Comparison of ENCODE assay signal across 16 cellular contexts in the genomic region with DNA sequence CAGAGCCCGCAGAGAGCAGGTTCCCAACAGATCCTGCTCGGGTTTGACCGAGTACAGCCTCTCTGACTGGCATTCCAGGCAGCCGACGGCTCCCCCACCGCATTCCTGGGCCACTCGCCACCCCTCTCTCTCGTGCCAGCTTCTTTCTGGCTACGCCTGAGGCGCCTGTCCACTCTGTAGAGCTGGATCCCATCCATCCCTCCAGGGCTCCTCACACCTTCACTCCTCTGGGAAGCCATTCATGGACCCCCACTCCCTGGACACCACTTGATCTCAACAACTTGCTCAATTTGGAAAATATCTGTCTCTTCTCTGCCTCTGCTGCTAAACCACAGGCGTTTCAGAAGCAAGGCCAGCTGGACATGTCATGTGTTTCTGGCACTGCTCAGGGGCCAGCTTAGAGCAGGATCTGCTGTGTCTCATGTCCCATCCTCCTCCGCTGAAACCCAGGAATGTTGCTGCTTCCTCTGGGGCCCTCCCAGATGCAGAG. TPM values are rescaled to one million over a fixed set of nuclear protein-coding genes. Genes with fewer than 3 reads are reported as not detected.
A peak's percentile ranks its signal among the peaks of the same experiment; 100 is the strongest.
DNase-seq lines count a peak whose midpoint lies in the region; TF ChIP-seq lines count a peak whose summit lies in the region.
"Had no signal": no experiment of that assay in that cellular context is flagged by ENCODE, and none has a peak within 500 bp of the region (broad histone marks: within the 10 kb centered on the region; RNA-seq: fewer than 3 reads in every experiment).

No MANE protein-coding gene starts in this region.

- H3K9ac ChIP-seq in GM23248: 0 out of 2 replicates have a peak overlapping the region, but pooled peaks have one; percentile 8
- H3K9ac ChIP-seq in smooth muscle cell (ENCODE audit: low read depth): no peak overlapping the region

- H4K20me1 ChIP-seq in GM23248 (ENCODE audit: insufficient read depth) (no peaks in the 10 kb centered on the region), smooth muscle cell (ENCODE audit: low read depth) (no peaks in the 10 kb centered on the region)

- no peaks in the 10 kb centered on the region for H3K9me2 ChIP-seq in GM23248 (ENCODE audit: insufficient read depth)

- WGBS in GM23248 (ENCODE audit: low coverage in 1 of 2, low lambda C conversion rate in 2 of 2, missing lambda C conversion rate in 2 of 2), 2 experiments: 3 to 6% methylated on average over 12 of the region's 12 CpGs
- WGBS in smooth muscle cell (ENCODE audit: low lambda C conversion rate): 45% methylated on average over 12 of the region's 12 CpGs

- H3K79me2 ChIP-seq in GM23248 (ENCODE audit: insufficient read depth) (no peaks in the 10 kb centered on the region), smooth muscle cell (ENCODE audit: low read depth) (no peaks in the 10 kb centered on the region)

- H3F3A ChIP-seq in GM23248 (ENCODE audit: insufficient read depth) (peaks cover 7% of the 10 kb centered on the region; the same call in 1 of the 2 replicates), smooth muscle cell (ENCODE audit: low read depth) (no peaks in the 10 kb centered on the region)

- no peak for TF ChIP-seq CTCF in smooth muscle cell (IDR thresholded peaks at IDR 0.05; ENCODE audit: borderline replicate concordance, insufficient read depth, poor library complexity, severe bottlenecking)
- TF ChIP-seq CTCF in GM20000 (IDR thresholded peaks at IDR 0.05; ENCODE audit: extremely low read depth, missing control alignments): no peak

- H3K4me2 ChIP-seq in GM23248 (ENCODE audit: unreplicated experiment) (peak overlapping the region; percentile 59), smooth muscle cell (peak overlapping the region; percentile 64)
- H3K4me2 ChIP-seq: GM23338 had no signal

- DNase-seq in GM23248 (peak; percentile 89), cerebellum (ENCODE audit: low spot score) (peak; percentile 90), hepatic stellate cell (ENCODE audit: low spot score) (peak; percentile 71), smooth muscle cell (lab: John Stamatoyannopoulos, UW; ENCODE audit: unreplicated experiment) (peak; percentile 18), SK-N-DZ (ENCODE audit: low spot score) (no peak), DMS153 (lab: John Stamatoyannopoulos, UW) (no peak), GM20000 (ENCODE audit: low spot score) (no peak)
- no peak for DNase-seq in activated CD8-positive, alpha-beta memory T cell treated with anti-CD3 and anti-CD28 coated beads, Interleukin-2, amount 50 U/mL, for 4 hours
- DNase-seq: Caco-2, NCI-H1105, NCI-H526 treated with DMSO at 0.1 percent for 48 hours had no signal

- peaks cover 27% of the 10 kb centered on the region for H3K4me1 ChIP-seq in GM23248 (ENCODE audit: insufficient read depth)
- no peaks in the 10 kb centered on the region for H3K4me1 ChIP-seq in smooth muscle cell (ENCODE audit: low read depth)
- H3K4me1 ChIP-seq: Caco-2, suprapubic skin had no signal

- in situ Hi-C loops in GM23248 (cut with MboI): no loop called here

- no peaks in the 10 kb centered on the region for H3K27me3 ChIP-seq in GM23248 (replicated peaks; ENCODE audit: insufficient read depth)
- no peaks in the 10 kb centered on the region for H3K27me3 ChIP-seq in smooth muscle cell (ENCODE audit: low read depth)

- H3K4me3 ChIP-seq in GM23248: peak overlapping the region; percentile 10; the same call in 1 of the 2 replicates
- H3K4me3 ChIP-seq in smooth muscle cell: no peak overlapping the region
- H3K4me3 ChIP-seq: GM23338, suprapubic skin had no signal

- no peaks in the 10 kb centered on the region for H3K9me3 ChIP-seq in GM23248 (ENCODE audit: low read depth)
- no peaks in the 10 kb centered on the region for H3K9me3 ChIP-seq in smooth muscle cell (replicated peaks; ENCODE audit: low read depth)
- H3K9me3 ChIP-seq: Caco-2, suprapubic skin had no signal

- peak overlapping the region; percentile 35 for H2AFZ ChIP-seq in GM23248
- no peak overlapping the region for H2AFZ ChIP-seq in smooth muscle cell (ENCODE audit: low read depth)
- H2AFZ ChIP-seq: GM23338 had no signal

- H3K36me3 ChIP-seq in GM23248 (ENCODE audit: low read depth) (no peaks in the 10 kb centered on the region), smooth muscle cell (ENCODE audit: low read depth) (no peaks in the 10 kb centered on the region)
- H3K36me3 ChIP-seq: suprapubic skin had no signal

- H3K27ac ChIP-seq in GM23248 (peak overlapping the region; percentile 59), smooth muscle cell (ENCODE audit: low read depth) (peak overlapping the region; percentile 62)
- H3K27ac ChIP-seq: RWPE1, suprapubic skin had no signal

RNA-seq across cellular contexts. Expression of gene ATP1A3, which starts 30.6 kb away (rescaled TPM):
- total RNA-seq in GM23248 (2014; rRNA removed; shearing (Covaris generic)): 0.11 and 0.63 TPM in 2 replicates
- polyA plus RNA-seq in GM23248 (2016; fragmentation: Nextera tagmentation; extraction: Ambion mirVana): 0.34 and 0.36 TPM in 2 replicates
- total RNA-seq in cerebellum: 122 TPM
- total RNA-seq in smooth muscle cell: not detected in 2 replicates
- polyA plus RNA-seq in smooth muscle cell: not detected in 2 replicates
- polyA plus RNA-seq in SK-N-DZ (2014; cell fraction: cytosol; rRNA removed): 59.1 and 60.5 TPM in 2 replicates
- polyA plus RNA-seq in SK-N-DZ (2014; cell fraction: nucleus; rRNA removed): 28.8 and 38.0 TPM in 2 replicates
- total RNA-seq: lung microvascular endothelial cell, suprapubic skin had no signal

RNA-seq across cellular contexts. Expression of gene GRIK5, which starts 45.3 kb away (rescaled TPM):
- not detected in 2 replicates for total RNA-seq in GM23248 (2014; rRNA removed; shearing (Covaris generic))
- polyA plus RNA-seq in GM23248 (2016; fragmentation: Nextera tagmentation; extraction: Ambion mirVana) (not detected in 2 replicates), smooth muscle cell (0.67 and 1.9 TPM in 2 replicates)
- total RNA-seq in cerebellum (19.6 TPM), smooth muscle cell (0.58 and 2.0 TPM in 2 replicates)
- polyA plus RNA-seq in SK-N-DZ (2014; cell fraction: cytosol; rRNA removed): 11.5 and 14.1 TPM in 2 replicates
- 16.0 and 32.3 TPM in 2 replicates for polyA plus RNA-seq in SK-N-DZ (2014; cell fraction: nucleus; rRNA removed)
- total RNA-seq: HT-29, lung microvascular endothelial cell had no signal

RNA-seq across cellular contexts. Expression of gene ZNF574, which starts 51.3 kb away (rescaled TPM):
- 16.1 and 19.5 TPM in 2 replicates for total RNA-seq in GM23248 (2014; rRNA removed; shearing (Covaris generic))
- polyA plus RNA-seq in GM23248 (2016; fragmentation: Nextera tagmentation; extraction: Ambion mirVana) (14.8 and 16.6 TPM in 2 replicates), smooth muscle cell (20.5 and 22.9 TPM in 2 replicates)
- total RNA-seq in cerebellum (12.4 TPM), smooth muscle cell (8.9 and 13.6 TPM in 2 replicates)
- 15.1 and 16.2 TPM in 2 replicates for polyA plus RNA-seq in SK-N-DZ (2014; cell fraction: cytosol; rRNA removed)
- 10.9 and 12.3 TPM in 2 replicates for polyA plus RNA-seq in SK-N-DZ (2014; cell fraction: nucleus; rRNA removed)

Comparison
In these comparisons a context has a peak if more than half of its experiments do, and no peak if none do; other contexts are left out.
1. DNase-seq: peak in GM23248 (single experiment), cerebellum (single experiment), hepatic stellate cell (single experiment) and smooth muscle cell (single experiment); none in activated CD8-positive, alpha-beta memory T cell treated with anti-CD3 and anti-CD28 coated beads, Interleukin-2, amount 50 U/mL, for 4 hours (single experiment), SK-N-DZ (single experiment), DMS153 (single experiment) and GM20000 (single experiment).
2. RNA of gene ATP1A3, which starts 30.6 kb away (total RNA-seq): 122 TPM in cerebellum (single experiment); 0.11 to 0.63 TPM in GM23248 and not detected in smooth muscle cell; every median in the first group is over 10 times any median in the second.